In genomic region chr2:16015210-16015902, GRCh38 we compare ENCODE assay signal across 23 cellular contexts.
A peak's percentile ranks its signal among the peaks of the same experiment; 100 is the strongest.
DNase-seq lines count a peak whose midpoint lies in the region; ATAC-seq, FAIRE-seq and TF ChIP-seq lines count a peak whose summit lies in the region.
"Had no signal": no experiment of that assay in that cellular context is flagged by ENCODE, and none has a peak within 500 bp of the region (broad histone marks: within the 10 kb centered on the region; RNA-seq: fewer than 3 reads in every experiment).

No MANE protein-coding gene starts in this region.

- ATAC-seq in right cardiac atrium: peak; percentile 12 to 17
- ATAC-seq in aorta (ENCODE audit: low FRiP score): peak; percentile 31
- ATAC-seq in HG03520 (IDR thresholded peaks at IDR 0.05; ENCODE audit: unreplicated experiment): no peak
- ATAC-seq: PC-3 had no signal

- no peak overlapping the region for H2AFZ ChIP-seq in H1 (ENCODE audit: low read length)
- no peak overlapping the region for H2AFZ ChIP-seq in neuronal stem cell (ENCODE audit: low read length)

- H3K79me2 ChIP-seq in H1 (ENCODE audit: control insufficient read depth in 1 of 2, insufficient read depth in 2 of 2, low read length in 2 of 2): no peaks in the 10 kb centered on the region

- no peak overlapping the region for H4K5ac ChIP-seq in H1 (ENCODE audit: insufficient read length, low read depth, low read length)

- WGBS in right cardiac atrium: 66% methylated on average over 15 of the region's 15 CpGs
- WGBS in H1 (ENCODE audit: extremely low coverage in 1 of 2, insufficient coverage in 1 of 2, insufficient read length in 1 of 2, insufficient replicate concordance in 2 of 2, low coverage in 1 of 2, low lambda C conversion rate in 2 of 2, missing lambda C conversion rate in 1 of 2), 2 experiments: 89% methylated on average over 15 of the region's 15 CpGs; no CpG with 5 or more reads in 1 of the 2 experiments
- no CpG with 5 or more reads among the region's 15 CpGs for WGBS in neuronal stem cell (ENCODE audit: extremely low coverage in 2 of 2, insufficient read length in 2 of 2, insufficient replicate concordance in 1 of 2), 2 donors
- 47 to 60% methylated on average over 15 of the region's 15 CpGs for WGBS in aorta, 2 donors

- no peak overlapping the region for H2BK12ac ChIP-seq in H1 (ENCODE audit: low read depth, low read length)
- no peak overlapping the region for H2BK12ac ChIP-seq in neuronal stem cell (ENCODE audit: low read length)

- no peak overlapping the region for H2AK5ac ChIP-seq in H1 (ENCODE audit: low read depth, low read length)
- H2AK5ac ChIP-seq in neuronal stem cell (ENCODE audit: low read depth, low read length): peak overlapping the region; percentile 64

- H2BK120ac ChIP-seq in H1 (replicated peaks; ENCODE audit: low read depth, low read length) (no peak overlapping the region), neuronal stem cell (ENCODE audit: low read depth, low read length) (no peak overlapping the region)

- POLR2A ChIA-PET in H1 (lab: Charles Lee; ENCODE audit: partially characterized antibody): interaction anchor here (1.2 kb wide), 1 partner anchor 76 kb away, joined by 4 read pairs; no protein-coding TSS in a partner anchor

- H4K8ac ChIP-seq in H1 (ENCODE audit: extremely low read depth, insufficient read depth, low read length) (no peak overlapping the region), neuronal stem cell (ENCODE audit: low read depth, low read length) (no peak overlapping the region)

- H3K27ac ChIP-seq in right cardiac atrium (ENCODE audit: low read length) (no peak overlapping the region), H1 (ENCODE audit: low read depth, low read length) (no peak overlapping the region), neuronal stem cell (replicated peaks; ENCODE audit: low read length) (no peak overlapping the region), aorta (ENCODE audit: low read depth in 1 of 2, low read length in 2 of 2) (no peak overlapping the region)
- H3K27ac ChIP-seq: 22Rv1, HL-60 had no signal

- H3K4ac ChIP-seq in H1 (replicated peaks; ENCODE audit: insufficient read length, low read depth, low read length) (no peak overlapping the region), neuronal stem cell (ENCODE audit: low read length) (no peak overlapping the region)

- intact Hi-C loops in right cardiac atrium (cut with DNase I): no loop called here
- intact Hi-C loops in cardiac septum (cut with DNase I): no loop called here
- intact Hi-C loops in aorta (cut with DNase I): no loop called here

- TF ChIP-seq EP300 in H1 (IDR thresholded peaks at IDR 0.05; ENCODE audit: borderline replicate concordance in 1 of 2, low read depth in 2 of 2, low read length in 2 of 2): no peak

- H3K4me1 ChIP-seq in right cardiac atrium (ENCODE audit: control insufficient read depth, insufficient read depth, low read length) (no peaks in the 10 kb centered on the region), H1 (replicated peaks in 1 of 4; ENCODE audit: control insufficient read depth in 3 of 4, insufficient read depth in 4 of 4, low read length in 3 of 4) (peaks cover 14 to 23% (median 16%) of the 10 kb centered on the region in 4 experiments), neuronal stem cell (ENCODE audit: control insufficient read depth in 2 of 2, insufficient read depth in 1 of 2, low read depth in 1 of 2, low read length in 2 of 2) (peaks cover 17% of the 10 kb centered on the region in 2 donors), aorta (ENCODE audit: control insufficient read depth in 1 of 2, insufficient read depth in 2 of 2, low read length in 2 of 2) (no peaks in the 10 kb centered on the region)

- H2BK5ac ChIP-seq in H1 (ENCODE audit: low read depth, low read length): peak overlapping the region; percentile 41; the same call in 1 of the 2 replicates
- no peak overlapping the region for H2BK5ac ChIP-seq in neuronal stem cell (ENCODE audit: low read length)

- H3K23ac ChIP-seq in H1 (ENCODE audit: insufficient read length) (no peak overlapping the region), neuronal stem cell (ENCODE audit: low read depth, low read length, poor library complexity) (no peak overlapping the region)

- H3K4me2 ChIP-seq in H1 (ENCODE audit: insufficient read depth in 1 of 2, low read depth in 2 of 2, low read length in 2 of 2): no peak overlapping the region
- H3K4me2 ChIP-seq in neuronal stem cell (ENCODE audit: insufficient read depth, low read length, poor library complexity, severe bottlenecking): no peak overlapping the region

- H2BK15ac ChIP-seq in H1 (ENCODE audit: low read length): no peak overlapping the region
- H2BK15ac ChIP-seq in neuronal stem cell (ENCODE audit: low read length): peak overlapping the region; percentile 7

- H3K79me1 ChIP-seq in H1 (ENCODE audit: low read depth, low read length) (no peaks in the 10 kb centered on the region; the same call in 1 of the 2 replicates), neuronal stem cell (ENCODE audit: low read depth, low read length) (no peaks in the 10 kb centered on the region)

- no peak for TF ChIP-seq POLR2A in H1 (IDR thresholded peaks at IDR 0.05; ENCODE audit: control extremely low read depth in 1 of 2, low read depth in 2 of 2, low read length in 2 of 2)

- CTCF ChIA-PET in H1 (lab: Charles Lee; ENCODE audit: partially characterized antibody): interaction anchor here (0.9 to 15.6 kb wide), 5 partner anchors 11 to 175 kb away, joined by 3 to 120 read pairs (median 3); no protein-coding TSS in a partner anchor

- H2BK20ac ChIP-seq in H1 (ENCODE audit: low read length): no peak overlapping the region

- FAIRE-seq in H1 (lab: Jason Lieb, UNC): no peak
- FAIRE-seq: GM12891 had no signal

- H4K20me1 ChIP-seq in H1 (replicated peaks in 1 of 2; ENCODE audit: control insufficient read depth in 1 of 2, insufficient read depth in 2 of 2, low read length in 2 of 2): no peaks in the 10 kb centered on the region

- 0 out of 2 replicates have a peak, but pooled peaks cover 3% of the 10 kb centered on the region for H3K23me2 ChIP-seq in H1 (ENCODE audit: low read depth, low read length)

- H3K4me3 ChIP-seq in right cardiac atrium (ENCODE audit: low read length) (no peak overlapping the region), H1 (ENCODE audit: extremely low read depth in 1 of 4, insufficient read depth in 2 of 4, low read depth in 3 of 4, low read length in 4 of 4) (no peak overlapping the region), neuronal stem cell (ENCODE audit: low read length in 2 of 2) (no peak overlapping the region), aorta (ENCODE audit: low read length in 2 of 2) (no peak overlapping the region)

- H3K9ac ChIP-seq in H1 (replicated peaks in 1 of 4; ENCODE audit: extremely low read depth in 1 of 4, low read depth in 3 of 4, low read length in 3 of 4): no peak overlapping the region
- no peak overlapping the region for H3K9ac ChIP-seq in neuronal stem cell (ENCODE audit: low read depth, low read length, poor library complexity)

- no peak overlapping the region; the same call in 1 of the 2 replicates for H3K18ac ChIP-seq in H1 (ENCODE audit: extremely low read depth, low read length)
- H3K18ac ChIP-seq in neuronal stem cell (ENCODE audit: low read length): peak overlapping the region; percentile 60

- DNase-seq in right cardiac atrium (no peak), cardiac septum (ENCODE audit: low spot score) (no peak), H1 (ENCODE audit: low read depth in 1 of 2, low spot score in 2 of 2) (no peak), neuronal stem cell (ENCODE audit: low spot score) (no peak), aorta (no peak), germinal center (ENCODE audit: low spot score) (no peak), NCI-H187 (lab: John Stamatoyannopoulos, UW) (no peak)
- DNase-seq: Calu3, GF-D8, GOT3, HCEC 1CT, NCI-H1048, NCI-H1436, NCI-H187 treated with DMSO at 0.1 percent for 48 hours, NCI-H2171 treated with DMSO at 0.1 percent for 48 hours, NCI-H446, NCI-H524 treated with DMSO at 0.1 percent for 48 hours, NCI-H774, PC-3 had no signal

- H3K14ac ChIP-seq in H1 (ENCODE audit: insufficient read length) (no peak overlapping the region), neuronal stem cell (ENCODE audit: low read length) (peak overlapping the region; percentile 3)

- H3K36me3 ChIP-seq in H1 (ENCODE audit: control insufficient read depth in 2 of 4, insufficient read depth in 4 of 4, low read length in 3 of 4): no peaks in the 10 kb centered on the region
- H3K36me3 ChIP-seq in neuronal stem cell (replicated peaks in 1 of 2; ENCODE audit: control insufficient read depth in 2 of 2, insufficient read depth in 2 of 2, low read length in 2 of 2): no peaks in the 10 kb centered on the region
- H3K36me3 ChIP-seq in aorta (ENCODE audit: control insufficient read depth in 1 of 2, insufficient read depth in 2 of 2, low read length in 1 of 2): no peaks in the 10 kb centered on the region

- H4K91ac ChIP-seq in H1 (replicated peaks; ENCODE audit: insufficient read length, low read length) (no peak overlapping the region), neuronal stem cell (ENCODE audit: low read depth, low read length, poor library complexity) (no peak overlapping the region)

- H3K27me3 ChIP-seq in right cardiac atrium (ENCODE audit: control insufficient read depth, insufficient read depth): no peaks in the 10 kb centered on the region
- peaks cover 0 to 4% (median 2%) of the 10 kb centered on the region in 4 experiments; a peak in 1 of 7 replicates for H3K27me3 ChIP-seq in H1 (replicated peaks in 1 of 4; ENCODE audit: control insufficient read depth in 3 of 4, extremely low read depth in 1 of 4, insufficient read depth in 3 of 4, low read length in 3 of 4)
- no peaks in the 10 kb centered on the region for H3K27me3 ChIP-seq in neuronal stem cell (ENCODE audit: control insufficient read depth in 3 of 3, insufficient read depth in 3 of 3, low read depth in 1 of 3, low read length in 3 of 3)
- H3K27me3 ChIP-seq in aorta (ENCODE audit: control insufficient read depth in 1 of 2, insufficient read depth in 2 of 2, low read length in 1 of 2): peaks cover 2 to 4% of the 10 kb centered on the region in 2 donors

- no peak for TF ChIP-seq CTCF in H1 (IDR thresholded peaks at IDR 0.05; ENCODE audit: control extremely low read depth in 1 of 3, insufficient read depth in 1 of 3, low read depth in 1 of 3, low read length in 3 of 3)

- H3K56ac ChIP-seq in H1 (replicated peaks; ENCODE audit: insufficient read length, low read depth, low read length): no peak overlapping the region

- no peak for TF ChIP-seq RAD21 in H1 (IDR thresholded peaks at IDR 0.05 in 1 of 2, conservative IDR thresholded peaks at IDR 0.05 in 1 of 2; ENCODE audit: low read depth in 2 of 2, low read length in 2 of 2)

- H3K9me3 ChIP-seq in right cardiac atrium (ENCODE audit: control insufficient read depth, low read length): no peaks in the 10 kb centered on the region
- H3K9me3 ChIP-seq in H1 (ENCODE audit: insufficient read depth in 2 of 2, low read depth in 1 of 2, low read length in 1 of 2): no peaks in the 10 kb centered on the region
- H3K9me3 ChIP-seq in neuronal stem cell (replicated peaks in 1 of 2; ENCODE audit: control insufficient read depth in 2 of 2, insufficient read depth in 1 of 2, low read depth in 1 of 2, low read length in 2 of 2): no peaks in the 10 kb centered on the region
- no peaks in the 10 kb centered on the region for H3K9me3 ChIP-seq in aorta (ENCODE audit: control insufficient read depth, low read length)

TF ChIP-seq in H1, 55 proteins besides CTCF, POLR2A, EP300 and RAD21:
- TF ChIP-seq KDM5A (IDR thresholded peaks at IDR 0.05; ENCODE audit: low read length): no peak
- peak; percentile 51; the same call in 1 of the 2 replicates for TF ChIP-seq KDM1A (IDR thresholded peaks at IDR 0.05; ENCODE audit: borderline replicate concordance, low read length)
